8 cellular contexts compared by ENCODE assay signal in genomic region chr19:58563034-58563573, GRCh38. TPM values are rescaled to one million over a fixed set of nuclear protein-coding genes. Genes with fewer than 3 reads are reported as not detected.
DNase-seq lines count a peak whose midpoint lies in the region; ATAC-seq and TF ChIP-seq lines count a peak whose summit lies in the region.

No MANE protein-coding gene starts in this region.

- no peak for TF ChIP-seq EP300 in neural cell (conservative IDR thresholded peaks at IDR 0.05; ENCODE audit: poor library complexity, severe bottlenecking)

- no peaks in the 10 kb centered on the region for H3K9me3 ChIP-seq in BE2C
- no peaks in the 10 kb centered on the region for H3K9me3 ChIP-seq in ectodermal cell (ENCODE audit: control insufficient read depth, low read length)
- no peaks in the 10 kb centered on the region for H3K9me3 ChIP-seq in neural cell (ENCODE audit: low read length)

- DNase-seq in BE2C (peak; percentile 66), NCI-H1417 treated with DMSO at 0.1 percent for 48 hours (lab: John Stamatoyannopoulos, UW) (no peak), AG08395 (ENCODE audit: low spot score) (no peak)

- peak overlapping the region; percentile 88 to 99 (median 91) for H3K4me3 Mint-ChIP-seq in IgD-negative memory B cell

- H3K36me3 Mint-ChIP-seq in IgD-negative memory B cell, result peaks cover 3% of the 10 kb centered on the region

- peak overlapping the region; percentile 20 for H3K9ac ChIP-seq in neural cell (ENCODE audit: low read length)

- peaks cover 2% of the 10 kb centered on the region for H3K27me3 Mint-ChIP-seq in IgD-negative memory B cell

- H3K4me2 ChIP-seq in neural cell (ENCODE audit: low read length), result no peak overlapping the region

- no peak overlapping the region for H2AFZ ChIP-seq in neural cell (ENCODE audit: low read depth, low read length)

- H3F3A ChIP-seq in neural cell (ENCODE audit: insufficient read depth, low read length, poor library complexity, severe bottlenecking), result peaks cover 7% of the 10 kb centered on the region

- peaks cover 2% of the 10 kb centered on the region; the same call in 1 of the 2 replicates for H3K36me3 ChIP-seq in BE2C
- H3K36me3 ChIP-seq in ectodermal cell (ENCODE audit: control insufficient read depth, insufficient read depth, low read length), result no peaks in the 10 kb centered on the region
- H3K36me3 ChIP-seq in neural cell (ENCODE audit: insufficient read depth, low read length), result no peaks in the 10 kb centered on the region

- 46 to 47% methylated on average over 40 of the region's 40 CpGs for WGBS in ectodermal cell, 2 experiments

- no peak for TF ChIP-seq RAD21 in neural cell (conservative IDR thresholded peaks at IDR 0.05)

- H3K4me1 ChIP-seq in BE2C (peaks cover 9% of the 10 kb centered on the region), ectodermal cell (ENCODE audit: control insufficient read depth, insufficient read depth, low read length) (peaks cover 13% of the 10 kb centered on the region)

- no peaks in the 10 kb centered on the region for H3K79me2 ChIP-seq in neural cell (replicated peaks; ENCODE audit: insufficient read depth, low read length)

- H3K27ac ChIP-seq in ectodermal cell (ENCODE audit: insufficient read depth, low read depth, low read length, poor library complexity, severe bottlenecking) (no peak overlapping the region), neural cell (ENCODE audit: low read length) (no peak overlapping the region)

- no peaks in the 10 kb centered on the region for H3K9me3 Mint-ChIP-seq in IgD-negative memory B cell

- peak overlapping the region in 2 of 3 donors; percentile 23 to 77 for H3K27ac Mint-ChIP-seq in IgD-negative memory B cell

- TF ChIP-seq CTCF in BE2C (IDR thresholded peaks at IDR 0.05; ENCODE audit: low read depth, low read length) (no peak), neural cell (IDR thresholded peaks at IDR 0.05; ENCODE audit: poor library complexity, severe bottlenecking) (no peak)

- H3K4me3 ChIP-seq in BE2C (ENCODE audit: low read depth, low read length), result peak overlapping the region; percentile 34
- peak overlapping the region; percentile 24 for H3K4me3 ChIP-seq in ectodermal cell (ENCODE audit: insufficient read depth, low read depth, low read length)
- H3K4me3 ChIP-seq in neural cell (ENCODE audit: low read length), result peak overlapping the region; percentile 58

- H3K4me1 Mint-ChIP-seq in IgD-negative memory B cell, result peaks cover 14 to 29% (median 23%) of the 10 kb centered on the region in 3 donors

- ATAC-seq in HG03432 (IDR thresholded peaks at IDR 0.05; ENCODE audit: unreplicated experiment) (no peak), HG03159 (IDR thresholded peaks at IDR 0.05; ENCODE audit: unreplicated experiment) (no peak)

- no peaks in the 10 kb centered on the region for H4K20me1 ChIP-seq in neural cell (ENCODE audit: insufficient read depth)

- peaks cover 4% of the 10 kb centered on the region; the same call in 1 of the 2 replicates for H3K27me3 ChIP-seq in BE2C
- H3K27me3 ChIP-seq in ectodermal cell (ENCODE audit: control insufficient read depth, insufficient read depth, low read length, poor library complexity, severe bottlenecking), result peaks cover 28% of the 10 kb centered on the region
- no peaks in the 10 kb centered on the region for H3K27me3 ChIP-seq in neural cell (ENCODE audit: insufficient read depth, low read depth, low read length)

- no peaks in the 10 kb centered on the region for H3K9me2 ChIP-seq in neural cell (ENCODE audit: insufficient read depth, low read length)

TF ChIP-seq in neural cell, 6 proteins besides CTCF, POLR2A, EP300 and RAD21:
- TF ChIP-seq TAF1 (IDR thresholded peaks at IDR 0.05; ENCODE audit: low read depth), result no peak
- no peak for TF ChIP-seq SMC3 (conservative IDR thresholded peaks at IDR 0.05; ENCODE audit: poor library complexity)
- TF ChIP-seq REST (IDR thresholded peaks at IDR 0.05; ENCODE audit: borderline replicate concordance), result no peak
- no peak for TF ChIP-seq EZH2 (IDR thresholded peaks at IDR 0.05; ENCODE audit: borderline replicate concordance, insufficient read depth, low read length, poor library complexity, severe bottlenecking)
- TF ChIP-seq POLR2AphosphoS5 (IDR thresholded peaks at IDR 0.05), result no peak
- TF ChIP-seq MXI1 (conservative IDR thresholded peaks at IDR 0.05; ENCODE audit: poor library complexity, severe bottlenecking), result no peak

RNA-seq across cellular contexts. Expression of gene UBE2M, which starts 4.7 kb away (rescaled TPM):
- polyA plus RNA-seq in BE2C (2012; ENCODE audit: insufficient read depth, insufficient read length, low read depth), result 219 TPM
- 10.0 TPM for polyA plus RNA-seq in IgD-negative memory B cell
- polyA plus RNA-seq in ectodermal cell (2013, experiment 1 of 4), result 105 TPM
- 105 TPM for polyA plus RNA-seq in ectodermal cell (2013, experiment 2 of 4)
- polyA plus RNA-seq in ectodermal cell (2013, experiment 3 of 4), result 86.3 TPM
- polyA plus RNA-seq in ectodermal cell (2013, experiment 4 of 4), result 90.7 TPM
- 138 and 151 TPM in 2 replicates for polyA plus RNA-seq in neural cell
- polyA minus RNA-seq in neural cell, result 77.9 and 82.3 TPM in 2 replicates

RNA-seq across cellular contexts. Expression of gene CHMP2A, which starts 8.2 kb away (rescaled TPM):
- 355 TPM for polyA plus RNA-seq in BE2C (2012; ENCODE audit: insufficient read depth, insufficient read length, low read depth)
- polyA plus RNA-seq in IgD-negative memory B cell (160 TPM), neural cell (176 and 189 TPM in 2 replicates)
- 109 TPM for polyA plus RNA-seq in ectodermal cell (2013, experiment 1 of 4)
- 111 TPM for polyA plus RNA-seq in ectodermal cell (2013, experiment 2 of 4)
- polyA plus RNA-seq in ectodermal cell (2013, experiment 3 of 4), result 106 TPM
- 125 TPM for polyA plus RNA-seq in ectodermal cell (2013, experiment 4 of 4)
- polyA minus RNA-seq in neural cell, result 69.9 and 71.0 TPM in 2 replicates

RNA-seq across cellular contexts. Expression of gene MZF1, which starts 10.0 kb away (rescaled TPM):
- polyA plus RNA-seq in BE2C (2012; ENCODE audit: insufficient read depth, insufficient read length, low read depth), result 49.9 TPM
- polyA plus RNA-seq in IgD-negative memory B cell, result 11.5 TPM
- 27.4 TPM for polyA plus RNA-seq in ectodermal cell (2013, experiment 1 of 4)
- polyA plus RNA-seq in ectodermal cell (2013, experiment 2 of 4), result 29.9 TPM
- 23.0 TPM for polyA plus RNA-seq in ectodermal cell (2013, experiment 3 of 4)
- 26.1 TPM for polyA plus RNA-seq in ectodermal cell (2013, experiment 4 of 4)
- polyA plus RNA-seq in neural cell, result 74.6 and 80.8 TPM in 2 replicates
- polyA minus RNA-seq in neural cell, result 36.1 and 40.2 TPM in 2 replicates

RNA-seq across cellular contexts. Expression of gene TRIM28, which starts 19.2 kb away (rescaled TPM):
- 511 TPM for polyA plus RNA-seq in BE2C (2012; ENCODE audit: insufficient read depth, insufficient read length, low read depth)
- polyA plus RNA-seq in IgD-negative memory B cell, result 38.9 TPM
- 1,177 TPM for polyA plus RNA-seq in ectodermal cell (2013, experiment 1 of 4)
- 1,248 TPM for polyA plus RNA-seq in ectodermal cell (2013, experiment 2 of 4)
- polyA plus RNA-seq in ectodermal cell (2013, experiment 3 of 4), result 686 TPM
- 770 TPM for polyA plus RNA-seq in ectodermal cell (2013, experiment 4 of 4)
- polyA plus RNA-seq in neural cell, result 227 and 256 TPM in 2 replicates
- polyA minus RNA-seq in neural cell, result 305 and 312 TPM in 2 replicates

RNA-seq across cellular contexts. Expression of gene ZBTB45, which starts 43.5 kb away (rescaled TPM):
- 31.4 TPM for polyA plus RNA-seq in BE2C (2012; ENCODE audit: insufficient read depth, insufficient read length, low read depth)
- polyA plus RNA-seq in IgD-negative memory B cell (7.6 TPM), neural cell (5.5 and 6.8 TPM in 2 replicates)
- polyA plus RNA-seq in ectodermal cell (2013, experiment 1 of 4), result 19.6 TPM
- polyA plus RNA-seq in ectodermal cell (2013, experiment 2 of 4), result 18.5 TPM
- polyA plus RNA-seq in ectodermal cell (2013, experiment 3 of 4), result 18.4 TPM
- 18.6 TPM for polyA plus RNA-seq in ectodermal cell (2013, experiment 4 of 4)
- polyA minus RNA-seq in neural cell, result 7.8 and 10.0 TPM in 2 replicates

Comparison
In these comparisons a context has a peak if more than half of its experiments do, and no peak if none do; other contexts are left out.
1. RNA of gene UBE2M, which starts 4.7 kb away (polyA plus RNA-seq): 138 to 151 TPM in neural cell; 10.0 TPM in IgD-negative memory B cell (single experiment); every median in the first group is over 10 times any median in the second.
2. Peak in every context shown above with its lines, with median percentiles within 50 percentile points of each other: H3K4me3 ChIP-seq.